In the genomic region with DNA sequence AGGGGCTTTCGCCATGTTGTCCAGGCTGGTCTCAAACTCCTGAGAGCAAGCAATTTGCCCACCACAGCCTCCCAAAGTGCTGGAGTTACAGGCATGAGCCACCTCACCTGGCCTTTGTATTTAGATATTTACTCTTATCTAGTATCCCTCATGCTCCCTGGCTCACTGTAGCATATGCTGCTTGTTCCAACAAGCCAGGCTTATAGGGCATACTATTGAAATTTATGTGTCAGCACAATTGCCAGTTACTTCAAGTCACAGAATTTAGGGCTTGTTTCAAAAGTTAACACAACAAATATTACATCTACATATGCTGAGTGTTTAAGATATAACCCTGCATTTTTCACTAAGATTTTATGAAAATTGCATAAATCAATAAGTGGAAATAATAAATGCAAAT, we compare ENCODE assay signal across 27 cellular contexts.
DNase-seq lines count a peak whose midpoint lies in the region; ATAC-seq and TF ChIP-seq lines count a peak whose summit lies in the region.
"Had no signal": no experiment of that assay in that cellular context is flagged by ENCODE, and none has a peak within 500 bp of the region (broad histone marks: within the 10 kb centered on the region; RNA-seq: fewer than 3 reads in every experiment).

No MANE protein-coding gene starts in this region.

- H3K4me1 ChIP-seq in GM23338 (ENCODE audit: insufficient read depth) (no peaks in the 10 kb centered on the region; the same call in 1 of the 2 replicates), IMR-90 (ENCODE audit: control insufficient read depth, insufficient read depth, low read length) (no peaks in the 10 kb centered on the region), endodermal cell (ENCODE audit: control insufficient read depth, insufficient read depth, low read length) (peaks cover 8% of the 10 kb centered on the region), mesendoderm (ENCODE audit: control insufficient read depth, low read depth, low read length) (no peaks in the 10 kb centered on the region)
- H3K4me1 ChIP-seq: Caco-2, HAP-1 had no signal

- CTCF ChIA-PET in IMR-90 (lab: Yijun Ruan, JAX), result no interaction called here

- WGBS in IMR-90 (ENCODE audit: extremely low coverage in 2 of 2, insufficient read length in 1 of 2), 2 experiments, result no CpG with 5 or more reads among the region's 1 CpG
- WGBS in endodermal cell (ENCODE audit: insufficient coverage in 1 of 2, insufficient read length in 1 of 2), 2 experiments, result 88% methylated on average over 1 of the region's 1 CpG; no CpG with 5 or more reads in 1 of the 2 experiments
- WGBS in mesendoderm (ENCODE audit: extremely low coverage, insufficient coverage, low lambda C conversion rate), result no CpG with 5 or more reads among the region's 1 CpG

- H3K4ac ChIP-seq in IMR-90 (ENCODE audit: low read depth, low read length) (no peak overlapping the region), mesendoderm (ENCODE audit: low read depth, low read length) (no peak overlapping the region)

- TF ChIP-seq POLR2A in IMR-90 (IDR thresholded peaks at IDR 0.05; ENCODE audit: low read depth, low read length), result no peak

- H2BK20ac ChIP-seq in IMR-90 (ENCODE audit: low read depth, low read length), result no peak overlapping the region

- H3K9ac ChIP-seq in IMR-90 (ENCODE audit: low read depth, low read length), result no peak overlapping the region
- no peak overlapping the region for H3K9ac ChIP-seq in endodermal cell (ENCODE audit: extremely low read depth, low read length, poor library complexity, severe bottlenecking)
- no peak overlapping the region for H3K9ac ChIP-seq in mesendoderm (ENCODE audit: low read length)
- H3K9ac ChIP-seq: GM23248 had no signal

- ATAC-seq in GM23338, result no peak
- no peak for ATAC-seq in IMR-90 (ENCODE audit: low read depth)
- ATAC-seq in T-helper 17 cell, result no peak
- ATAC-seq in HG03521 (IDR thresholded peaks at IDR 0.05; ENCODE audit: unreplicated experiment), result no peak
- ATAC-seq in HG02642 (IDR thresholded peaks at IDR 0.05; ENCODE audit: poor library complexity, unreplicated experiment), result no peak
- ATAC-seq: CD8-positive, alpha-beta T cell had no signal

- TF ChIP-seq CTCF in GM23338 (conservative IDR thresholded peaks at IDR 0.05; ENCODE audit: low read depth in 2 of 2) (no peak), IMR-90 (conservative IDR thresholded peaks at IDR 0.05; ENCODE audit: low read depth, low read length) (no peak), endodermal cell (conservative IDR thresholded peaks at IDR 0.05) (no peak)

- H3K4me1 Mint-ChIP-seq in GM23338 (no peaks in the 10 kb centered on the region; the same call in 2 of the 3 replicates), endodermal cell (peaks cover 16% of the 10 kb centered on the region), T-helper 17 cell (no peaks in the 10 kb centered on the region)
- H3K4me1 Mint-ChIP-seq: B cell had no signal

- H3K36me3 ChIP-seq in GM23338 (ENCODE audit: insufficient read depth) (no peaks in the 10 kb centered on the region), IMR-90 (ENCODE audit: control insufficient read depth, insufficient read depth, low read length) (no peaks in the 10 kb centered on the region), endodermal cell (ENCODE audit: control insufficient read depth, insufficient read depth, low read length) (no peaks in the 10 kb centered on the region), mesendoderm (ENCODE audit: control insufficient read depth, insufficient read depth, low read length) (no peaks in the 10 kb centered on the region)
- H3K36me3 ChIP-seq: HAP-1 had no signal

- H3K27ac ChIP-seq in GM23338 (ENCODE audit: low read depth) (no peak overlapping the region), IMR-90 (ENCODE audit: insufficient read depth, low read length) (no peak overlapping the region), endodermal cell (ENCODE audit: low read depth, low read length) (no peak overlapping the region), mesendoderm (ENCODE audit: low read depth, low read length) (no peak overlapping the region)
- H3K27ac ChIP-seq: C4-2B, GM23248, PC-9 had no signal

- in situ Hi-C loops in IMR-90 (cut with MboI; ENCODE audit: low sequenced_read_pairs), result no loop called here

- no peak for DNase-seq in GM23338 (ENCODE audit: low spot score)
- no peak for DNase-seq in IMR-90
- DNase-seq in endodermal cell, result no peak
- DNase-seq in mesendoderm, result peak; percentile 37
- DNase-seq in T-helper 17 cell, result no peak
- DNase-seq: Caco-2; CD8-positive, alpha-beta T cell; DMS 273 treated with DMSO at 0.1 percent for 48 hours; DMS79 treated with DMSO at 0.1 percent for 48 hours; GF-D8; GM23248; Karpas-422; MV-4-11; NCI-H1105; NCI-H1436 treated with DMSO at 0.1 percent for 48 hours; NCI-H1930; NCI-H2107; NCI-H524; NCI-H774; PC-9; SHP77; T-helper 1 cell had no signal

- no peak overlapping the region for H2AK9ac ChIP-seq in IMR-90 (replicated peaks; ENCODE audit: low read depth, low read length, poor library complexity)

- H4K8ac ChIP-seq in IMR-90 (ENCODE audit: low read depth in 2 of 2, low read length in 2 of 2), result no peak overlapping the region
- H4K8ac ChIP-seq in mesendoderm (ENCODE audit: low read depth, low read length), result no peak overlapping the region

- H3K14ac ChIP-seq in IMR-90 (replicated peaks; ENCODE audit: low read depth, low read length), result no peak overlapping the region

- no peaks in the 10 kb centered on the region for H3K9me2 ChIP-seq in GM23338 (ENCODE audit: insufficient read depth)

- H3K23ac ChIP-seq in IMR-90 (ENCODE audit: low read depth, low read length) (no peak overlapping the region), mesendoderm (ENCODE audit: low read length) (no peak overlapping the region)

- H3F3A ChIP-seq in GM23338 (replicated peaks; ENCODE audit: low read depth), result no peaks in the 10 kb centered on the region

- H4K20me1 ChIP-seq in GM23338 (replicated peaks; ENCODE audit: insufficient read depth) (no peaks in the 10 kb centered on the region), IMR-90 (ENCODE audit: insufficient read depth, low read length) (no peaks in the 10 kb centered on the region)

- H3K27me3 ChIP-seq in GM23338 (ENCODE audit: insufficient read depth) (no peaks in the 10 kb centered on the region), IMR-90 (ENCODE audit: control insufficient read depth, insufficient read depth, low read length) (no peaks in the 10 kb centered on the region), endodermal cell (ENCODE audit: control insufficient read depth, insufficient read depth, low read length, poor library complexity, severe bottlenecking) (no peaks in the 10 kb centered on the region), mesendoderm (ENCODE audit: insufficient read depth, low read length, poor library complexity) (no peaks in the 10 kb centered on the region)

- H4K5ac ChIP-seq in IMR-90 (ENCODE audit: low read depth, low read length) (no peak overlapping the region), mesendoderm (ENCODE audit: low read length) (no peak overlapping the region)

- H2BK5ac ChIP-seq in IMR-90 (ENCODE audit: low read depth, low read length, poor library complexity, severe bottlenecking) (no peak overlapping the region), mesendoderm (ENCODE audit: low read length) (no peak overlapping the region)

- H3K79me2 ChIP-seq in GM23338 (replicated peaks; ENCODE audit: insufficient read depth) (no peaks in the 10 kb centered on the region), mesendoderm (ENCODE audit: control insufficient read depth, insufficient read depth, low read length) (no peaks in the 10 kb centered on the region)

- no peak overlapping the region for H3K4me3 Mint-ChIP-seq in GM23338
- H3K4me3 Mint-ChIP-seq in endodermal cell, result no peak overlapping the region
- no peak overlapping the region for H3K4me3 Mint-ChIP-seq in T-helper 17 cell
- H3K4me3 Mint-ChIP-seq: B cell; CD8-positive, alpha-beta T cell had no signal

- dilution Hi-C loops in IMR-90 (cut with HindIII; ENCODE audit: low sequenced_read_pairs, unreplicated experiment), result no loop called here

- H3K18ac ChIP-seq in IMR-90 (ENCODE audit: low read depth, low read length) (no peak overlapping the region), mesendoderm (ENCODE audit: low read length) (no peak overlapping the region)

- H3K36me3 Mint-ChIP-seq in GM23338 (ENCODE audit: low read depth), result no peaks in the 10 kb centered on the region; the same call in 2 of the 3 replicates
- H3K36me3 Mint-ChIP-seq in endodermal cell (ENCODE audit: low read depth), result peaks cover 1% of the 10 kb centered on the region
- no peaks in the 10 kb centered on the region for H3K36me3 Mint-ChIP-seq in T-helper 17 cell (ENCODE audit: low read depth)
- H3K36me3 Mint-ChIP-seq: CD8-positive, alpha-beta T cell had no signal

- no peak overlapping the region for H4K91ac ChIP-seq in IMR-90 (ENCODE audit: insufficient read depth, low read depth, low read length)

- H3K9me3 Mint-ChIP-seq in GM23338 (no peaks in the 10 kb centered on the region), endodermal cell (peaks cover 8% of the 10 kb centered on the region)

- no peaks in the 10 kb centered on the region for H3K9me1 ChIP-seq in IMR-90 (ENCODE audit: insufficient read depth, low read length)

- POLR2A ChIA-PET in IMR-90 (lab: Charles Lee; ENCODE audit: unreplicated experiment), result no interaction called here

- H3K27ac Mint-ChIP-seq in GM23338 (0 out of 2 replicates have a peak overlapping the region, but pooled peaks have one; percentile 39), endodermal cell (no peak overlapping the region), T-helper 17 cell (no peak overlapping the region)
- H3K27ac Mint-ChIP-seq: B cell; CD8-positive, alpha-beta T cell had no signal

- H3K4me2 ChIP-seq in GM23338 (no peak overlapping the region), IMR-90 (ENCODE audit: low read depth, low read length) (no peak overlapping the region), mesendoderm (ENCODE audit: low read length) (no peak overlapping the region)
- H3K4me2 ChIP-seq: PC-9 had no signal

- H3K79me1 ChIP-seq in IMR-90 (ENCODE audit: low read depth in 1 of 2, low read length in 2 of 2) (no peaks in the 10 kb centered on the region), mesendoderm (ENCODE audit: low read length) (no peaks in the 10 kb centered on the region)

- H3K4me3 ChIP-seq in GM23338 (no peak overlapping the region), IMR-90 (ENCODE audit: insufficient read depth, low read depth, low read length) (no peak overlapping the region), endodermal cell (ENCODE audit: low read length) (peak overlapping the region; percentile 8), mesendoderm (ENCODE audit: low read length) (no peak overlapping the region)
- H3K4me3 ChIP-seq: GM23248, HAP-1, PC-9 had no signal

- intact Hi-C loops in IMR-90 (cut with micrococcal nuclease), result no loop called here

- H3K9me3 ChIP-seq in IMR-90 (ENCODE audit: control insufficient read depth, insufficient read depth, low read length) (no peaks in the 10 kb centered on the region), endodermal cell (ENCODE audit: control insufficient read depth, low read length) (peaks cover 13% of the 10 kb centered on the region), T-helper 17 cell (ENCODE audit: control insufficient read depth, low read length, poor library complexity, severe bottlenecking) (no peaks in the 10 kb centered on the region)
- H3K9me3 ChIP-seq: HAP-1 had no signal

- H3K56ac ChIP-seq in IMR-90 (ENCODE audit: extremely low read depth, insufficient read depth, low read length), result no peak overlapping the region
- no peak overlapping the region for H3K56ac ChIP-seq in mesendoderm (ENCODE audit: low read length)

- BruUV-seq in IMR-90 (replicated peaks; lab: Mats Ljungman, UMichigan), result no TSS peak

- TF ChIP-seq RAD21 in IMR-90 (IDR thresholded peaks at IDR 0.05; ENCODE audit: low read length), result no peak

- H2BK15ac ChIP-seq in IMR-90 (ENCODE audit: low read depth, low read length), result no peak overlapping the region
- no peak overlapping the region for H2BK15ac ChIP-seq in mesendoderm (replicated peaks; ENCODE audit: low read depth)

- H2BK120ac ChIP-seq in IMR-90 (ENCODE audit: low read depth, low read length) (no peak overlapping the region), mesendoderm (ENCODE audit: low read depth, low read length) (no peak overlapping the region)

- H3K27me3 Mint-ChIP-seq in GM23338 (ENCODE audit: insufficient read depth, low read depth, poor library complexity) (peaks cover 4% of the 10 kb centered on the region), endodermal cell (ENCODE audit: insufficient read depth) (no peaks in the 10 kb centered on the region), T-helper 17 cell (no peaks in the 10 kb centered on the region)
- H3K27me3 Mint-ChIP-seq: B cell had no signal

- peak overlapping the region; percentile 78 for H2AFZ ChIP-seq in GM23338
- no peak overlapping the region for H2AFZ ChIP-seq in IMR-90 (replicated peaks; ENCODE audit: low read length, poor library complexity)
- H2AFZ ChIP-seq: GM23248, PC-9 had no signal

- H2AK5ac ChIP-seq in IMR-90 (ENCODE audit: low read depth, low read length) (no peak overlapping the region), mesendoderm (ENCODE audit: low read length) (no peak overlapping the region)
